In genomic region chr5:153537225-153537624, GRCh38 we compare ENCODE assay signal across 1 cellular context.
TF ChIP-seq lines count a peak whose summit lies in the region.

No MANE protein-coding gene starts in this region.

TF ChIP-seq in WTC11, 78 proteins besides CTCF, POLR2A, EP300 and RAD21 (continued from another document):
- TF ChIP-seq, protein P1, sequence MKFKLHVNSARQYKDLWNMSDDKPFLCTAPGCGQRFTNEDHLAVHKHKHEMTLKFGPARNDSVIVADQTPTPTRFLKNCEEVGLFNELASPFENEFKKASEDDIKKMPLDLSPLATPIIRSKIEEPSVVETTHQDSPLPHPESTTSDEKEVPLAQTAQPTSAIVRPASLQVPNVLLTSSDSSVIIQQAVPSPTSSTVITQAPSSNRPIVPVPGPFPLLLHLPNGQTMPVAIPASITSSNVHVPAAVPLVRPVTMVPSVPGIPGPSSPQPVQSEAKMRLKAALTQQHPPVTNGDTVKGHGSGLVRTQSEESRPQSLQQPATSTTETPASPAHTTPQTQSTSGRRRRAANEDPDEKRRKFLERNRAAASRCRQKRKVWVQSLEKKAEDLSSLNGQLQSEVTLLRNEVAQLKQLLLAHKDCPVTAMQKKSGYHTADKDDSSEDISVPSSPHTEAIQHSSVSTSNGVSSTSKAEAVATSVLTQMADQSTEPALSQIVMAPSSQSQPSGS (CRISPR knock-in tag; IDR thresholded peaks at IDR 0.05; ENCODE audit: borderline replicate concordance, low read depth): no peak
- TF ChIP-seq ZNF263 (CRISPR knock-in tag; IDR thresholded peaks at IDR 0.05; ENCODE audit: low read depth) (no peak), TP53 (CRISPR knock-in tag; IDR thresholded peaks at IDR 0.05) (no peak), ELF4 (CRISPR knock-in tag; IDR thresholded peaks at IDR 0.05; ENCODE audit: low read depth) (no peak), ZBTB21 (CRISPR knock-in tag; IDR thresholded peaks at IDR 0.05; ENCODE audit: borderline replicate concordance) (no peak), FOXK1 (CRISPR knock-in tag; IDR thresholded peaks at IDR 0.05) (no peak), NR1H2 (CRISPR knock-in tag; IDR thresholded peaks at IDR 0.05) (no peak), NFE2L1 (CRISPR knock-in tag; IDR thresholded peaks at IDR 0.05) (no peak), SOX15 (CRISPR knock-in tag; IDR thresholded peaks at IDR 0.05) (no peak)
- TF ChIP-seq, protein P2, sequence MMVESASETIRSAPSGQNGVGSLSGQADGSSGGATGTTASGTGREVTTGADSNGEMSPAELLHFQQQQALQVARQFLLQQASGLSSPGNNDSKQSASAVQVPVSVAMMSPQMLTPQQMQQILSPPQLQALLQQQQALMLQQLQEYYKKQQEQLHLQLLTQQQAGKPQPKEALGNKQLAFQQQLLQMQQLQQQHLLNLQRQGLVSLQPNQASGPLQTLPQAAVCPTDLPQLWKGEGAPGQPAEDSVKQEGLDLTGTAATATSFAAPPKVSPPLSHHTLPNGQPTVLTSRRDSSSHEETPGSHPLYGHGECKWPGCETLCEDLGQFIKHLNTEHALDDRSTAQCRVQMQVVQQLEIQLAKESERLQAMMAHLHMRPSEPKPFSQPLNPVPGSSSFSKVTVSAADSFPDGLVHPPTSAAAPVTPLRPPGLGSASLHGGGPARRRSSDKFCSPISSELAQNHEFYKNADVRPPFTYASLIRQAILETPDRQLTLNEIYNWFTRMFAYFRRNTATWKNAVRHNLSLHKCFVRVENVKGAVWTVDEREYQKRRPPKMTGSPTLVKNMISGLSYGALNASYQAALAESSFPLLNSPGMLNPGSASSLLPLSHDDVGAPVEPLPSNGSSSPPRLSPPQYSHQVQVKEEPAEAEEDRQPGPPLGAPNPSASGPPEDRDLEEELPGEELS (CRISPR knock-in tag; IDR thresholded peaks at IDR 0.05): no peak
- TF ChIP-seq, protein P3, sequence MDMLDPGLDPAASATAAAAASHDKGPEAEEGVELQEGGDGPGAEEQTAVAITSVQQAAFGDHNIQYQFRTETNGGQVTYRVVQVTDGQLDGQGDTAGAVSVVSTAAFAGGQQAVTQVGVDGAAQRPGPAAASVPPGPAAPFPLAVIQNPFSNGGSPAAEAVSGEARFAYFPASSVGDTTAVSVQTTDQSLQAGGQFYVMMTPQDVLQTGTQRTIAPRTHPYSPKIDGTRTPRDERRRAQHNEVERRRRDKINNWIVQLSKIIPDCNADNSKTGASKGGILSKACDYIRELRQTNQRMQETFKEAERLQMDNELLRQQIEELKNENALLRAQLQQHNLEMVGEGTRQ (CRISPR knock-in tag; IDR thresholded peaks at IDR 0.05): no peak
